In genomic region chr1:237416924-237417655, GRCh38 we compare ENCODE assay signal across 25 cellular contexts.
"Had no signal": no experiment of that assay in that cellular context is flagged by ENCODE, and none has a peak within 500 bp of the region (broad histone marks: within the 10 kb centered on the region; RNA-seq: fewer than 3 reads in every experiment).

No MANE protein-coding gene starts in this region.

- H3K27me3 Mint-ChIP-seq: activated naive CD8-positive, alpha-beta T cell treated with anti-CD3 and anti-CD28 coated beads, Interleukin-2, amount 10 ng/mL, durations not matched to agents 7 days and 5 days; stimulated activated memory B cell treated with anti-CD40 and anti-IgM and Interleukin-4, amounts not matched to agents 10 μg/mL and 1 μg/mL and 100 μg/mL, for 72 hours had no signal

- H3K36me3 Mint-ChIP-seq: activated naive CD8-positive, alpha-beta T cell treated with anti-CD3 and anti-CD28 coated beads, Interleukin-2, amount 10 ng/mL, durations not matched to agents 7 days and 5 days; stimulated activated memory B cell treated with anti-CD40 and anti-IgM and Interleukin-4, amounts not matched to agents 10 μg/mL and 1 μg/mL and 100 μg/mL, for 72 hours had no signal

- H3K36me3 ChIP-seq: colonic mucosa, esophagus squamous epithelium, left lung, pancreas, stomach, transverse colon had no signal

- H3K4me3 Mint-ChIP-seq: activated CD4-positive, alpha-beta memory T cell treated with anti-CD3 and anti-CD28 coated beads, Interleukin-2, amount 10 ng/mL, durations not matched to agents 7 days and 5 days; activated naive CD4-positive, alpha-beta T cell treated with anti-CD3 and anti-CD28 coated beads for 36 hours; activated naive CD8-positive, alpha-beta T cell treated with anti-CD3 and anti-CD28 coated beads, Interleukin-2, amount 10 ng/mL, durations not matched to agents 7 days and 5 days; activated T-cell treated with anti-CD3 and anti-CD28 coated beads, Interleukin-2, amount 50 U/mL, for 72 hours; immature natural killer cell; nephron; stimulated activated memory B cell treated with anti-CD40 and anti-IgM and Interleukin-4, amounts not matched to agents 10 μg/mL and 1 μg/mL and 100 μg/mL, for 72 hours; T-helper 1 cell treated with Interleukin-12 subunit alpha and Interleukin-12 subunit beta and Interleukin-4 antibody, amounts not matched to agents 30 μg/mL and 1 μg/mL, for 36 hours had no signal

- ATAC-seq: activated T-cell treated with anti-CD3 and anti-CD28 coated beads, Interleukin-2, amount 50 U/mL, for 72 hours; body of pancreas; left lung; pancreas; sciatic nerve; stimulated activated memory B cell treated with anti-CD40 and anti-IgM and Interleukin-4, amounts not matched to agents 10 μg/mL and 1 μg/mL and 100 μg/mL, for 72 hours had no signal

- H3K4me1 ChIP-seq: body of pancreas, colonic mucosa, esophagus squamous epithelium, left lung, pancreas, stomach, transverse colon had no signal

- H3K9me3 ChIP-seq: body of pancreas, colonic mucosa, esophagus squamous epithelium, pancreas, stomach, transverse colon had no signal

- H3K9me3 Mint-ChIP-seq: activated CD4-positive, alpha-beta memory T cell treated with anti-CD3 and anti-CD28 coated beads, Interleukin-2, amount 10 ng/mL, durations not matched to agents 7 days and 5 days; activated naive CD8-positive, alpha-beta T cell treated with anti-CD3 and anti-CD28 coated beads, Interleukin-2, amount 10 ng/mL, durations not matched to agents 7 days and 5 days; stimulated activated memory B cell treated with anti-CD40 and anti-IgM and Interleukin-4, amounts not matched to agents 10 μg/mL and 1 μg/mL and 100 μg/mL, for 72 hours; T-helper 1 cell treated with Interleukin-12 subunit alpha and Interleukin-12 subunit beta and Interleukin-4 antibody, amounts not matched to agents 30 μg/mL and 1 μg/mL, for 36 hours had no signal

- H3K27ac ChIP-seq: body of pancreas, colonic mucosa, esophagus squamous epithelium, hepatocyte, left lung, pancreas, stomach, transverse colon had no signal

- H3K4me1 Mint-ChIP-seq: activated naive CD8-positive, alpha-beta T cell treated with anti-CD3 and anti-CD28 coated beads, Interleukin-2, amount 10 ng/mL, durations not matched to agents 7 days and 5 days; nephron; stimulated activated memory B cell treated with anti-CD40 and anti-IgM and Interleukin-4, amounts not matched to agents 10 μg/mL and 1 μg/mL and 100 μg/mL, for 72 hours had no signal

- H3K27me3 ChIP-seq: body of pancreas, colonic mucosa, esophagus squamous epithelium, hepatocyte, left lung, pancreas, stomach, transverse colon had no signal

- H3K4me3 ChIP-seq: body of pancreas, colonic mucosa, esophagus squamous epithelium, hepatocyte, left lung, pancreas, stomach, transverse colon had no signal

- DNase-seq: activated CD4-positive, alpha-beta memory T cell treated with anti-CD3 and anti-CD28 coated beads, Interleukin-2, amount 10 ng/mL, durations not matched to agents 7 days and 5 days; activated CD4-positive, alpha-beta T cell treated with anti-CD3 and anti-CD28 coated beads for 48 hours; activated CD4-positive, CD25-positive, alpha-beta regulatory T cell; activated effector memory CD4-positive, alpha-beta T cell treated with Interleukin-2 at 50 U/mL for 16 hours; activated naive CD4-positive, alpha-beta T cell treated with anti-CD3 and anti-CD28 coated beads for 36 hours; activated naive CD8-positive, alpha-beta T cell treated with anti-CD3 and anti-CD28 coated beads, Interleukin-2, amount 10 ng/mL, durations not matched to agents 7 days and 5 days; activated T-cell treated with anti-CD3 and anti-CD28 coated beads, Interleukin-2, amount 50 U/mL, for 72 hours; amygdala; body of pancreas; colonic mucosa; esophagus squamous epithelium; immature natural killer cell; kidney glomerular epithelial cell; left lung; mammary epithelial cell; pancreas; small intestine; stomach; T1000; transverse colon had no signal

- H3K27ac Mint-ChIP-seq: activated CD4-positive, alpha-beta memory T cell treated with anti-CD3 and anti-CD28 coated beads, Interleukin-2, amount 10 ng/mL, durations not matched to agents 7 days and 5 days; activated naive CD4-positive, alpha-beta T cell treated with anti-CD3 and anti-CD28 coated beads for 36 hours; activated naive CD8-positive, alpha-beta T cell treated with anti-CD3 and anti-CD28 coated beads, Interleukin-2, amount 10 ng/mL, durations not matched to agents 7 days and 5 days; activated T-cell treated with anti-CD3 and anti-CD28 coated beads, Interleukin-2, amount 50 U/mL, for 72 hours; immature natural killer cell; nephron; stimulated activated memory B cell treated with anti-CD40 and anti-IgM and Interleukin-4, amounts not matched to agents 10 μg/mL and 1 μg/mL and 100 μg/mL, for 72 hours; T-helper 1 cell treated with Interleukin-12 subunit alpha and Interleukin-12 subunit beta and Interleukin-4 antibody, amounts not matched to agents 30 μg/mL and 1 μg/mL, for 36 hours had no signal
